ENCODE assay signal across 1 cellular context in the genomic region with DNA sequence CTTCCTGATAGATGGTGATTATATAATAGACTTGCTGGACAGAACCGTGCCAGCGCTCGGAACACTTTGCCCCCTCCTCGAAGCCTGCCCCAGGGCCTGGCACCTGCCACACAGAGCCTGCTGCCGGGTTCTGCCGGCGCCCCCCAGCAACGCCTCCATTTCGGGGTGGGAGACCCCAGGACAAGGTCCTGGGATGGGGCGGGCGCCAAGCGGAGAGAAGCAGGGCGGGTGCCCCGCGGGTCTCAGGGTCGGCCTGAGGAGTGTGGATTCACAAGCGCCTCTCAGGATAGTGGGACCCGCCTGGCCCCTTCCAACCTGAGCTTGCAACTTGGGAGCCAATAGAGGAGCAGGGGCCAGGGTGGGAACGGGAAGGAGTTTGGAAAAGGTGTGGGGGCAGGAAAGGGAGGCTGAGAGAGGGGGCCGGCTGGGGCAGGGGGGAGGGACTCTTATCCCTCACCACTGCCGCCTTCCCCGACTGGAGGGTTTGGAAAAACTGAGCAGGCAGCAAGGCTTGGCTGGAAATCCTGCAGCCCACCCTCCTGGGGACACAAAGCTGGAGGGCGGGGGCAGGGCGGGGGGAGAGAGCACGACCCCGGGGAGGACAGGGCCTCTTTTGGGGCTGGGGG.
A peak's percentile ranks its signal among the peaks of the same experiment; 100 is the strongest.
TF ChIP-seq lines count a peak whose summit lies in the region.

No MANE protein-coding gene starts in this region.

TF ChIP-seq in HepG2, 621 proteins besides CTCF, POLR2A, EP300 and RAD21:
- TF ChIP-seq MED13 (CRISPR knock-in tag; IDR thresholded peaks at IDR 0.05) (no peak), ZFP91 (CRISPR knock-in tag; IDR thresholded peaks at IDR 0.05; ENCODE audit: borderline replicate concordance) (no peak), RBM39 (IDR thresholded peaks at IDR 0.05; ENCODE audit: low read depth, low read length, poor library complexity, severe bottlenecking) (peak; percentile 38), PATZ1 (CRISPR knock-in tag; IDR thresholded peaks at IDR 0.05) (peak; percentile 68; the same call in 1 of the 2 replicates), ZNF747 (CRISPR knock-in tag; IDR thresholded peaks at IDR 0.05; ENCODE audit: borderline replicate concordance) (no peak), BHLHE40 (IDR thresholded peaks at IDR 0.05; ENCODE audit: low read length) (no peak), GABPB1 (CRISPR knock-in tag; IDR thresholded peaks at IDR 0.05) (peak; percentile 6; the same call in 1 of the 2 replicates), ZBTB7A (CRISPR knock-in tag; IDR thresholded peaks at IDR 0.05) (peak; percentile 31; the same call in 1 of the 2 replicates), HNRNPL (IDR thresholded peaks at IDR 0.05; ENCODE audit: low read depth, low read length) (peak; percentile 87), HNRNPLL (IDR thresholded peaks at IDR 0.05; ENCODE audit: low read depth, low read length, poor library complexity, severe bottlenecking) (peak; percentile 29), ZNF766 (CRISPR knock-in tag; IDR thresholded peaks at IDR 0.05; ENCODE audit: borderline replicate concordance) (no peak), SIN3A (IDR thresholded peaks at IDR 0.05; ENCODE audit: borderline replicate concordance, low read depth, low read length) (peak; percentile 10; the same call in 1 of the 2 replicates), ZFY (CRISPR knock-in tag; IDR thresholded peaks at IDR 0.05) (peak; percentile 13; the same call in 1 of the 2 replicates), MAZ (IDR thresholded peaks at IDR 0.05; ENCODE audit: borderline replicate concordance, low read depth, low read length) (peak; percentile 22; the same call in 1 of the 2 replicates), MAZ (CRISPR knock-in tag; IDR thresholded peaks at IDR 0.05; ENCODE audit: low read depth) (no peak), SNAI1 (CRISPR knock-in tag; IDR thresholded peaks at IDR 0.05; ENCODE audit: borderline replicate concordance) (peak; percentile 63; the same call in 1 of the 2 replicates), MYNN (CRISPR knock-in tag; IDR thresholded peaks at IDR 0.05; ENCODE audit: low read depth) (peak; percentile 99), AGO2 (optimal IDR thresholded peaks at IDR 0.05; ENCODE audit: low read depth, low read length) (peak; percentile 44)
